Comparison of ENCODE assay signal across 17 cellular contexts in genomic region chr2:195212586-195212985, GRCh38.
"Had no signal": no experiment of that assay in that cellular context is flagged by ENCODE, and none has a peak within 500 bp of the region (broad histone marks: within the 10 kb centered on the region; RNA-seq: fewer than 3 reads in every experiment).

No MANE protein-coding gene starts in this region.

- H3K4me1 Mint-ChIP-seq: activated naive CD4-positive, alpha-beta T cell treated with anti-CD3 and anti-CD28 coated beads, Interleukin-2, amount 10 ng/mL, durations not matched to agents 7 days and 5 days had no signal

- H3K9me3 Mint-ChIP-seq: activated naive CD4-positive, alpha-beta T cell treated with anti-CD3 and anti-CD28 coated beads, Interleukin-2, amount 10 ng/mL, durations not matched to agents 7 days and 5 days; activated T-cell treated with anti-CD3 and anti-CD28 coated beads, Interleukin-2, amount 50 U/mL, for 24 hours had no signal

- H3K4me3 Mint-ChIP-seq: activated naive CD4-positive, alpha-beta T cell treated with anti-CD3 and anti-CD28 coated beads, Interleukin-2, amount 10 ng/mL, durations not matched to agents 7 days and 5 days; activated T-cell treated with anti-CD3 and anti-CD28 coated beads, Interleukin-2, amount 50 U/mL, for 24 hours had no signal

- H3K27me3 Mint-ChIP-seq: activated naive CD4-positive, alpha-beta T cell treated with anti-CD3 and anti-CD28 coated beads, Interleukin-2, amount 10 ng/mL, durations not matched to agents 7 days and 5 days; activated T-cell treated with anti-CD3 and anti-CD28 coated beads, Interleukin-2, amount 50 U/mL, for 24 hours had no signal

- H3K36me3 Mint-ChIP-seq: activated naive CD4-positive, alpha-beta T cell treated with anti-CD3 and anti-CD28 coated beads, Interleukin-2, amount 10 ng/mL, durations not matched to agents 7 days and 5 days had no signal

- H3K4me1 ChIP-seq: lower lobe of right lung, tibial nerve, uterus had no signal

- H3K27me3 ChIP-seq: neutrophil, tibial nerve, uterus had no signal

- DNase-seq: activated CD4-positive, alpha-beta T cell treated with anti-CD3 and anti-CD28 coated beads, Interleukin-2, amount 50 U/mL, for 48 hours; activated naive CD4-positive, alpha-beta T cell treated with anti-CD3 and anti-CD28 coated beads, Interleukin-2, amount 10 ng/mL, durations not matched to agents 7 days and 5 days; activated T-cell treated with anti-CD3 and anti-CD28 coated beads, Interleukin-2, amount 50 U/mL, for 24 hours; left colon; lower lobe of right lung; midbrain; posterior cingulate gyrus; retina; stimulated activated CD4-positive, alpha-beta T cell treated with anti-CD3 and anti-CD28 coated beads, Interleukin-2, amount 100 ng/mL, for 48 hours; stimulated activated naive CD4-positive, alpha-beta T cell treated with Interleukin-2 at 50 U/mL for 16 hours; substantia nigra; uterus had no signal

- H3K27ac Mint-ChIP-seq: activated naive CD4-positive, alpha-beta T cell treated with anti-CD3 and anti-CD28 coated beads, Interleukin-2, amount 10 ng/mL, durations not matched to agents 7 days and 5 days; activated T-cell treated with anti-CD3 and anti-CD28 coated beads, Interleukin-2, amount 50 U/mL, for 24 hours had no signal

- H3K36me3 ChIP-seq: lower lobe of right lung, neutrophil, tibial nerve, uterus had no signal

- H3K4me3 ChIP-seq: lower lobe of right lung, tibial nerve, uterus had no signal

- FAIRE-seq: astrocyte, endometrium, islet of Langerhans had no signal

- H3K27ac ChIP-seq: lower lobe of right lung, neutrophil, tibial nerve, uterus had no signal

- ATAC-seq: left colon, lower lobe of right lung had no signal

- H3K9me3 ChIP-seq: lower lobe of right lung, neutrophil, tibial nerve, uterus had no signal
